Comparison of ENCODE assay signal across 16 cellular contexts in the genomic region with DNA sequence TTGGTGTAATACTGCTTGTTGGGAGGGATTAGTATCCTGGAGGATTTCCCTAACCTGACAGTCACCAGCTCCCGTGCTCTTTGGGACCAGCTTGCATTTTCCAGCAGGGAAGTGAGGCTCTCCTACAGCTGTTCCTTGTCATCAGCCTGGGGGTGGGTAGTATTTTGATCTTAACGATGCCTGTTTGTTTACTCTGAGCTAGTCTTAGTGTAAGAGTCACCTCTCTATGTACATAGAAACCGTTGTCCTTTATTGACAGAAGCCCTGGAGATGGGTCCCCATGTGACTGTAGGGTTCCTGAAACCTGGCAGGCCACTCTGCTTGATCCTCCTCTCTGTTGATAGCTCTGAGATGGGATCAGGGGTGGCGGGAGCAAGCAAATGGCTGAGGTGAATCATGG. TPM values are rescaled to one million over a fixed set of nuclear protein-coding genes. Genes with fewer than 3 reads are reported as not detected.
DNase-seq lines count a peak whose midpoint lies in the region; ATAC-seq and TF ChIP-seq lines count a peak whose summit lies in the region.
"Had no signal": no experiment of that assay in that cellular context is flagged by ENCODE, and none has a peak within 500 bp of the region (broad histone marks: within the 10 kb centered on the region; RNA-seq: fewer than 3 reads in every experiment).

No MANE protein-coding gene starts in this region.

- TF ChIP-seq CTCF in Panc1 (IDR thresholded peaks at IDR 0.05) (no peak), foreskin fibroblast (IDR thresholded peaks at IDR 0.05; ENCODE audit: low read depth, low read length) (no peak)

- POLR2A ChIA-PET in Panc1 (lab: Charles Lee), result no interaction called here

- no peaks in the 10 kb centered on the region for H3K4me1 ChIP-seq in Panc1 (ENCODE audit: control insufficient read depth, insufficient read depth, low read length)
- H3K4me1 ChIP-seq: BLaER1, left lung had no signal

- H3K27ac ChIP-seq in Panc1 (ENCODE audit: low read length), result no peak overlapping the region
- H3K27ac ChIP-seq: BLaER1, GM23248, heart right ventricle, left lung, skin epidermis had no signal

- peak; percentile 45; the same call in 1 of the 2 replicates for ATAC-seq in Panc1
- ATAC-seq in HG03439 (IDR thresholded peaks at IDR 0.05; ENCODE audit: unreplicated experiment), result no peak
- no peak for ATAC-seq in HG02973 (IDR thresholded peaks at IDR 0.05; ENCODE audit: unreplicated experiment)
- ATAC-seq: left lung had no signal

- H3K4me3 ChIP-seq in Panc1 (ENCODE audit: low read depth in 2 of 2, low read length in 2 of 2) (no peak overlapping the region), foreskin fibroblast (ENCODE audit: low read depth in 1 of 2, low read length in 2 of 2) (no peak overlapping the region)
- H3K4me3 ChIP-seq: BLaER1, GM23248, heart right ventricle, left lung, skin epidermis had no signal

- intact Hi-C loops in Panc1 (cut with micrococcal nuclease; ENCODE audit: unreplicated experiment), result no loop called here

- peaks cover 15% of the 10 kb centered on the region; the same call in 1 of the 2 replicates for H3K36me3 ChIP-seq in Panc1 (ENCODE audit: control insufficient read depth, insufficient read depth, low read length)

- no peaks in the 10 kb centered on the region for H3K9me3 ChIP-seq in Panc1 (ENCODE audit: control insufficient read depth, insufficient read depth, low read depth, low read length)
- H3K9me3 ChIP-seq: BLaER1, heart right ventricle, left lung had no signal

- peak; percentile 78 for DNase-seq in HT-29 (ENCODE audit: low spot score)
- DNase-seq in NCI-H187 treated with DMSO at 0.1 percent for 48 hours (lab: John Stamatoyannopoulos, UW), result peak; percentile 98
- DNase-seq in Panc1 (ENCODE audit: low read depth, low spot score), result peak; percentile 24
- DNase-seq in myocyte (ENCODE audit: low read depth), result peak; percentile 70
- DNase-seq in MV-4-11 (lab: John Stamatoyannopoulos, UW), result no peak
- DNase-seq in foreskin fibroblast, result no peak
- DNase-seq: activated B cell treated with CpG ODN at 0.5 μM for 24 hours; activated CD8-positive, alpha-beta memory T cell treated with anti-CD3 and anti-CD28 coated beads, Interleukin-2, amount 50 U/mL, for 48 hours; GM23248; heart right ventricle; Karpas-422; left lung had no signal

- CTCF ChIA-PET in Panc1 (lab: Charles Lee), result no interaction called here

- BruUV-seq in Panc1 (replicated peaks; lab: Mats Ljungman, UMichigan), result no TSS peak

- in situ Hi-C loops in Panc1 (cut with HindIII; ENCODE audit: low pct_unique_long_range_greater_than_20kb, low sequenced_read_pairs), result no loop called here

- H3K27me3 ChIP-seq in Panc1 (ENCODE audit: control insufficient read depth, insufficient read depth, low read length), result no peaks in the 10 kb centered on the region
- H3K27me3 ChIP-seq: BLaER1, heart right ventricle, left lung had no signal

RNA-seq across cellular contexts. Expression of a gene that starts 58.0 kb away (rescaled TPM):
- 28.2 and 38.7 TPM in 2 replicates for total RNA-seq in HT-29 (2014; rRNA removed; shearing (Covaris generic))
- total RNA-seq in Panc1 (2021; ENCODE audit: unreplicated experiment) (12.0 TPM), myocyte (4.9 and 10.8 TPM in 2 replicates)
- 12.3 TPM for polyA plus RNA-seq in Panc1 (2012; ENCODE audit: insufficient read length)
- 17.0 TPM for polyA plus RNA-seq in myocyte (2012)

Comparison
In these comparisons a context has a peak if more than half of its experiments do, and no peak if none do; other contexts are left out.
1. DNase-seq: peak in HT-29 (single experiment), NCI-H187 treated with DMSO at 0.1 percent for 48 hours (single experiment), Panc1 (single experiment) and myocyte (single experiment); none in MV-4-11 (single experiment) and foreskin fibroblast (0 of 2).